ENCODE assay signal across 18 cellular contexts in the genomic region with DNA sequence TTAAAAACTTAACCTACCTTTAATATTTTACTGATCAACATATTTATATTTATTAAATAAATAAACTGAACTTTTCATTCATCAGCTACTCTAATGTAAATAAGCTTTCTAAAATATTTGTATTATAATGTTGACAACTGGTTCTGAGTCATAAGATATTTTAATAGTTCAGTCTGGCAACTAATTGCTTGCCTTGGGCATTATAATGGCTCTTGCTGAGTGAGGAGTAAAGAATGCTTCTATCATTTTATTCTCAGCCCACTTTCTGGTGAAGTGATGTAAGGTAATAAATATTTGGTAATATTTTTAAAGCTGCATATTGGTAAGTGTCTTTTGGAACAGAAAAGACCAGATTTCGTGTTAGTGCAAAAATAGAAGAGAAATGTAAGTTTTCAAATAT.
A peak's percentile ranks its signal among the peaks of the same experiment; 100 is the strongest.
DNase-seq lines count a peak whose midpoint lies in the region; ATAC-seq lines count a peak whose summit lies in the region.
"Had no signal": no experiment of that assay in that cellular context is flagged by ENCODE, and none has a peak within 500 bp of the region (broad histone marks: within the 10 kb centered on the region; RNA-seq: fewer than 3 reads in every experiment).

No MANE protein-coding gene starts in this region.

- DNase-seq in AG20443 (ENCODE audit: low spot score) (peak; percentile 69), M059J (ENCODE audit: low read depth) (peak; percentile 93), T47D (ENCODE audit: low read depth in 1 of 2, low spot score in 1 of 2) (peak; percentile 4 to 34), iris pigment epithelial cell (ENCODE audit: low read depth) (peak; percentile 67), GDM1 (lab: John Stamatoyannopoulos, UW) (no peak), HUDEP-2 (lab: John Stamatoyannopoulos, UW; ENCODE audit: unreplicated experiment in 76 of 76) (no peak), NCI-H2107 (lab: John Stamatoyannopoulos, UW) (no peak)
- DNase-seq: activated CD4-positive, alpha-beta T cell treated with anti-CD3 and anti-CD28 coated beads, Interleukin-2, amount 10 ng/mL, durations not matched to agents 24 days and 14 days; activated T-cell treated with anti-CD3 and anti-CD28 coated beads, Interleukin-2, amount 50 U/mL, for 48 hours; adrenal gland; heart left ventricle; KBM-7; NCI-H2081; NCI-H82; posterior cingulate gyrus; thyroid gland had no signal

- no peak for ATAC-seq in GM21576 (IDR thresholded peaks at IDR 0.05; ENCODE audit: unreplicated experiment)
- ATAC-seq: heart left ventricle, Right ventricle myocardium inferior had no signal

- in situ Hi-C loops in T47D (cut with HindIII; ENCODE audit: low pct_unique_long_range_greater_than_20kb, low sequenced_read_pairs), result no loop called here

Comparison
In these comparisons a context has a peak if more than half of its experiments do, and no peak if none do; other contexts are left out.
1. DNase-seq: peak in AG20443 (single experiment), M059J (single experiment), T47D (2 of 2) and iris pigment epithelial cell (single experiment); none in GDM1 (single experiment), HUDEP-2 (0 of 76) and NCI-H2107 (single experiment).